In genomic region chr6:75204959-75205775, GRCh38 we compare ENCODE assay signal across 1 cellular context.
A peak's percentile ranks its signal among the peaks of the same experiment; 100 is the strongest.
TF ChIP-seq lines count a peak whose summit lies in the region.

No MANE protein-coding gene starts in this region.

TF ChIP-seq in GM12878, 131 proteins besides CTCF, POLR2A, EP300 and RAD21:
- TF ChIP-seq POU2F2 (IDR thresholded peaks at IDR 0.05; ENCODE audit: borderline replicate concordance, low read depth, low read length) (no peak), EZH2 (IDR thresholded peaks at IDR 0.05; ENCODE audit: borderline replicate concordance, control insufficient read depth, low read depth, low read length) (0 out of 2 replicates have a peak, but pooled peaks have one; percentile 67), ZBTB11 (CRISPR knock-in tag; IDR thresholded peaks at IDR 0.05) (no peak)
